8 cellular contexts compared by ENCODE assay signal in genomic region chr4:122045533-122045932, GRCh38.
DNase-seq lines count a peak whose midpoint lies in the region; ATAC-seq lines count a peak whose summit lies in the region.

No MANE protein-coding gene starts in this region.

- H3K9me3 Mint-ChIP-seq in activated CD8-positive, alpha-beta memory T cell treated with anti-CD3 and anti-CD28 coated beads, Interleukin-2, amount 10 ng/mL, durations not matched to agents 7 days and 5 days (ENCODE audit: low read depth), result no peaks in the 10 kb centered on the region
- H3K9me3 Mint-ChIP-seq in immature natural killer cell, result peaks cover 0 to under 1% (median 0%) of the 10 kb centered on the region in 6 donors

- ATAC-seq in activated CD8-positive, alpha-beta memory T cell treated with anti-CD3 and anti-CD28 coated beads, Interleukin-2, amount 10 ng/mL, durations not matched to agents 7 days and 5 days, result no peak
- ATAC-seq in HG02870 (IDR thresholded peaks at IDR 0.05; ENCODE audit: unreplicated experiment), result no peak

- H3K27me3 ChIP-seq in effector memory CD4-positive, alpha-beta T cell (replicated peaks; ENCODE audit: control insufficient read depth, insufficient read depth, low read length, poor library complexity, severe bottlenecking), result no peaks in the 10 kb centered on the region

- DNase-seq in stimulated activated CD4-positive, alpha-beta T cell treated with anti-CD3 and anti-CD28 coated beads, Interleukin-15, amount 100 ng/mL, for 24 hours, result peak; percentile 12
- DNase-seq in stimulated activated CD4-positive, alpha-beta T cell treated with anti-CD3 and anti-CD28 coated beads, Interleukin-4, amount 100 ng/mL, for 4 hours, result no peak
- DNase-seq in NCI-H510A treated with DMSO at 0.1 percent for 48 hours (lab: John Stamatoyannopoulos, UW) (peak; percentile 66), dedifferentiated amniotic fluid mesenchymal stem cell (ENCODE audit: extremely low spot score) (peak; percentile 88), immature natural killer cell (no peak)
- no peak for DNase-seq in effector memory CD4-positive, alpha-beta T cell
- no peak for DNase-seq in activated CD8-positive, alpha-beta memory T cell treated with anti-CD3 and anti-CD28 coated beads, Interleukin-2, amount 10 ng/mL, durations not matched to agents 7 days and 5 days

- CTCF ChIA-PET in activated CD8-positive, alpha-beta memory T cell treated with anti-CD3 and anti-CD28 coated beads, Interleukin-2, amount 10 ng/mL, durations not matched to agents 7 days and 5 days (lab: Charles Lee), result interaction anchor here (1.3 kb wide), 1 partner anchor 149 kb away, joined by 3 read pairs; no protein-coding TSS in a partner anchor

- H3K4me1 ChIP-seq in effector memory CD4-positive, alpha-beta T cell (ENCODE audit: control insufficient read depth, insufficient read depth, low read length, poor library complexity, severe bottlenecking), result no peaks in the 10 kb centered on the region

- H3K4me3 ChIP-seq in effector memory CD4-positive, alpha-beta T cell (ENCODE audit: insufficient read depth, low read depth, low read length, poor library complexity, severe bottlenecking), result no peak overlapping the region

- H3K27ac Mint-ChIP-seq in activated CD8-positive, alpha-beta memory T cell treated with anti-CD3 and anti-CD28 coated beads, Interleukin-2, amount 10 ng/mL, durations not matched to agents 7 days and 5 days, result no peak overlapping the region
- no peak overlapping the region for H3K27ac Mint-ChIP-seq in immature natural killer cell

- no peaks in the 10 kb centered on the region for H3K4me1 Mint-ChIP-seq in activated CD8-positive, alpha-beta memory T cell treated with anti-CD3 and anti-CD28 coated beads, Interleukin-2, amount 10 ng/mL, durations not matched to agents 7 days and 5 days
- H3K4me1 Mint-ChIP-seq in immature natural killer cell, result peaks cover 11 to 13% of the 10 kb centered on the region in 2 donors

- H3K9me3 ChIP-seq in effector memory CD4-positive, alpha-beta T cell (ENCODE audit: control insufficient read depth, low read length), result no peaks in the 10 kb centered on the region

- H3K36me3 Mint-ChIP-seq in activated CD8-positive, alpha-beta memory T cell treated with anti-CD3 and anti-CD28 coated beads, Interleukin-2, amount 10 ng/mL, durations not matched to agents 7 days and 5 days, result no peaks in the 10 kb centered on the region
- no peaks in the 10 kb centered on the region for H3K36me3 Mint-ChIP-seq in immature natural killer cell

- peaks cover 3% of the 10 kb centered on the region for H3K27me3 Mint-ChIP-seq in activated CD8-positive, alpha-beta memory T cell treated with anti-CD3 and anti-CD28 coated beads, Interleukin-2, amount 10 ng/mL, durations not matched to agents 7 days and 5 days
- H3K27me3 Mint-ChIP-seq in immature natural killer cell (ENCODE audit: low read depth in 3 of 3), result peaks cover 0 to 7% (median under 1%) of the 10 kb centered on the region in 3 donors

- no peak overlapping the region for H3K27ac ChIP-seq in effector memory CD4-positive, alpha-beta T cell (ENCODE audit: insufficient read depth, low read length, poor library complexity, severe bottlenecking)

- H3K4me3 Mint-ChIP-seq in activated CD8-positive, alpha-beta memory T cell treated with anti-CD3 and anti-CD28 coated beads, Interleukin-2, amount 10 ng/mL, durations not matched to agents 7 days and 5 days, result no peak overlapping the region
- H3K4me3 Mint-ChIP-seq in immature natural killer cell, result no peak overlapping the region

- no peaks in the 10 kb centered on the region for H3K36me3 ChIP-seq in effector memory CD4-positive, alpha-beta T cell (ENCODE audit: control insufficient read depth, insufficient read depth, low read length)

Comparison
In these comparisons a context has a peak if more than half of its experiments do, and no peak if none do; other contexts are left out.
1. DNase-seq: peak in stimulated activated CD4-positive, alpha-beta T cell treated with anti-CD3 and anti-CD28 coated beads, Interleukin-15, amount 100 ng/mL, for 24 hours (single experiment), NCI-H510A treated with DMSO at 0.1 percent for 48 hours (single experiment) and dedifferentiated amniotic fluid mesenchymal stem cell (single experiment); none in stimulated activated CD4-positive, alpha-beta T cell treated with anti-CD3 and anti-CD28 coated beads, Interleukin-4, amount 100 ng/mL, for 4 hours (0 of 2), effector memory CD4-positive, alpha-beta T cell (0 of 3), activated CD8-positive, alpha-beta memory T cell treated with anti-CD3 and anti-CD28 coated beads, Interleukin-2, amount 10 ng/mL, durations not matched to agents 7 days and 5 days (single experiment) and immature natural killer cell (0 of 3).